In the genomic region with DNA sequence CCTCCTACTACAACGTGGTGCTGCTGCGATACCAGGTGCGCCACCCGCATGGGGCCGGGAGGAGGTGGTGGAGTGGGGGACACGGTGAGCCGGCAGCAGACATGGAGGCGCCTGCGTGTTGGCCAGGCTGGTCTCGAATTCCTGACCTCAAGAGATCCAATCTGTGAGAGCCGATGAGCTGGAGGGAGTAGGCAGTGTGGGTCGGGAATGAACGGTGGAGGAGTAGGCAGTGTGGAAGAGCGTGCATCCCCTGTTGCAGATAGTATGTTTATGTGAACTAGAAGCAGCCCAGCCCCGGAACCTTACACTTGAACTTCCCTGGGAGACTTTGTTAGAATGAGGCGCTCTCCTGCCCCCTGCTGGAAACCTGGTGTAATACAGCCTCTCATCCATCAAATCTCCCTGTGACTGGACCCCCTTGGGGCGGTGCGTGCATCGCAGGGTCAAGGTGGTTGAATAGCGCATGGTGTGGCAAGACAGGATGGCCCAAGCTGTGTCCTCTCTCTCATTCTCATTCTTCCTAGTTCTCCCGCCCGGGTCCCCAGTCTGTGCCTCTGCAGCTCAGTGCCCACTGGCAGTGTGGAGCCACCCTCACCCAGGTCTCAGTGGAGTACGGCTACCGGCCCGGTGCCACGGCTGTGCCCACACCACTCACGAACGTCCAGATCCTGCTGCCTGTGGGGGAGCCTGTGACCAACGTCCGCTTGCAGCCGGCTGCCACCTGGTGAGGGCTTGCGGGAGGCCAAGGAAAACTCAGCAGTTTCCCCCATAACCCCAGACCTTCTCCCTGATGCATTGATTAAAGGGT, we compare ENCODE assay signal across 9 cellular contexts. TPM values are rescaled to one million over a fixed set of nuclear protein-coding genes. Genes with fewer than 3 reads are reported as not detected.
DNase-seq lines count a peak whose midpoint lies in the region; ATAC-seq and TF ChIP-seq lines count a peak whose summit lies in the region.
"Had no signal": no experiment of that assay in that cellular context is flagged by ENCODE, and none has a peak within 500 bp of the region (broad histone marks: within the 10 kb centered on the region; RNA-seq: fewer than 3 reads in every experiment).

No MANE protein-coding gene starts in this region.

- POLR2A ChIA-PET in AG04449 (lab: Yijun Ruan, JAX) = no interaction called here

- ATAC-seq in HG03175 (IDR thresholded peaks at IDR 0.05; ENCODE audit: unreplicated experiment) = no peak

- H3K27me3 ChIP-seq in dorsolateral prefrontal cortex = no peaks in the 10 kb centered on the region

- TF ChIP-seq CTCF in AG04449 (IDR thresholded peaks at IDR 0.05; ENCODE audit: insufficient read depth, low read length, missing control alignments) (peak; percentile 75), dorsolateral prefrontal cortex (IDR thresholded peaks at IDR 0.05 in 54 of 56, conservative IDR thresholded peaks at IDR 0.05 in 2 of 56; ENCODE audit: low read depth in 1 of 56, partially characterized antibody in 56 of 56) (peak; percentile 71 to 93 (median 83)), mesothelial cell of epicardium (IDR thresholded peaks at IDR 0.05; ENCODE audit: unreplicated experiment) (peak; percentile 86)

- no peak overlapping the region for H3K4me3 ChIP-seq in AG04449 (ENCODE audit: low read depth, low read length)
- no peak overlapping the region for H3K4me3 ChIP-seq in dorsolateral prefrontal cortex
- H3K4me3 ChIP-seq: skin epidermis had no signal

- CTCF ChIA-PET in AG04449 (lab: Yijun Ruan, JAX) = interaction anchor here (0.6 to 2.0 kb wide), 22 partner anchors 10 to 330 kb away, joined by 3 to 7 read pairs (median 4); partner anchors contain the start of genes B3GNT3, JAK3 and RPL18A

- intact Hi-C loops in dorsolateral prefrontal cortex (cut with DNase I) = loop anchor here in 1 of 2 donors (5.0 to 10.0 kb wide), 2 partner anchors 68 to 180 kb away; no protein-coding TSS in a partner anchor

- H3K9me3 Mint-ChIP-seq in mesothelial cell of epicardium = no peaks in the 10 kb centered on the region

- no peak overlapping the region for H3K27ac Mint-ChIP-seq in mesothelial cell of epicardium

- H3K4me1 Mint-ChIP-seq in mesothelial cell of epicardium = peaks cover 2% of the 10 kb centered on the region

- peaks cover 1% of the 10 kb centered on the region for H3K27me3 Mint-ChIP-seq in mesothelial cell of epicardium (ENCODE audit: low read depth)

- no peaks in the 10 kb centered on the region for H3K36me3 Mint-ChIP-seq in mesothelial cell of epicardium

- DNase-seq in AG04449 (ENCODE audit: low read depth, low spot score) = no peak
- peak; percentile 76 for DNase-seq in GM19238 (ENCODE audit: insufficient read length, low spot score)
- peak; percentile 20 to 75 for DNase-seq in NCI-H526 (lab: John Stamatoyannopoulos, UW)
- peak; percentile 74 for DNase-seq in activated CD4-positive, alpha-beta T cell treated with anti-CD3 and anti-CD28 coated beads, Interleukin-2, amount 50 U/mL, for 1 hour
- DNase-seq in dorsolateral prefrontal cortex = peak; percentile 46 to 80 (median 71)
- DNase-seq in mesothelial cell of epicardium (ENCODE audit: low spot score in 2 of 2, unreplicated experiment in 2 of 2) = peak; percentile 46 to 74
- peak; percentile 42 to 50 for DNase-seq in stimulated activated CD8-positive, alpha-beta memory T cell treated with anti-CD3 and anti-CD28 coated beads, Interleukin-4, amount 100 ng/mL, for 1 hour (ENCODE audit: low read depth in 2 of 2, low spot score in 1 of 2)

- peak overlapping the region in 13 of 59 donors; percentile 17 to 58 (median 44) for H3K27ac ChIP-seq in dorsolateral prefrontal cortex
- H3K27ac ChIP-seq: skin epidermis had no signal

- no peak overlapping the region for H3K4me3 Mint-ChIP-seq in mesothelial cell of epicardium

RNA-seq across cellular contexts. Expression of gene B3GNT3, which starts 10.5 kb away (rescaled TPM):
- total RNA-seq in dorsolateral prefrontal cortex (under 1 TPM in 2 of 120 experiments, not detected in 118; 0.56 to 0.67 TPM), mesothelial cell of epicardium (0.23 TPM in 1 of 3 replicates, not detected in the others)

RNA-seq across cellular contexts. Expression of gene FCHO1, which starts 33.1 kb away (rescaled TPM):
- 100 to 1,000 TPM in 21 of 120 experiments, 10 to 100 TPM in 99; 39.4 to 173 (median 76.8) TPM for total RNA-seq in dorsolateral prefrontal cortex
- total RNA-seq in mesothelial cell of epicardium = 3.8 to 6.2 TPM (median 4.6 TPM) in 3 replicates

RNA-seq across cellular contexts. Expression of gene INSL3, which starts 36.9 kb away (rescaled TPM):
- total RNA-seq in dorsolateral prefrontal cortex (1 to 10 TPM in 36 of 120 experiments, under 1 TPM in 33, not detected in 51; 0.54 to 4.2 (median 1.0) TPM), mesothelial cell of epicardium (0.35 to 1.0 TPM (median 0.92 TPM) in 3 replicates)
